Comparison of ENCODE assay signal across 25 cellular contexts in genomic region chr12:26278666-26279065, GRCh38.
"Had no signal": no experiment of that assay in that cellular context is flagged by ENCODE, and none has a peak within 500 bp of the region (broad histone marks: within the 10 kb centered on the region; RNA-seq: fewer than 3 reads in every experiment).

No MANE protein-coding gene starts in this region.

- H3K9me3 ChIP-seq: colonic mucosa, gastroesophageal sphincter, spleen, transverse colon had no signal

- H2AFZ ChIP-seq: neural progenitor cell had no signal

- H3K9ac ChIP-seq: neural progenitor cell had no signal

- H3K4me2 ChIP-seq: neural progenitor cell had no signal

- H3K27ac ChIP-seq: colonic mucosa, gastroesophageal sphincter, neural progenitor cell, spleen, transverse colon, VCaP had no signal

- H3K27me3 ChIP-seq: colonic mucosa, dorsolateral prefrontal cortex, gastroesophageal sphincter, neural progenitor cell, spleen, transverse colon had no signal

- H3K27ac Mint-ChIP-seq: activated naive CD4-positive, alpha-beta T cell treated with anti-CD3 and anti-CD28 coated beads, Interleukin-2, amount 50 U/mL, for 72 hours; activated T-cell treated with anti-CD3 and anti-CD28 coated beads, Interleukin-2, amount 50 U/mL, for 72 hours; memory B cell; natural killer cell; neural progenitor cell had no signal

- H3K36me3 ChIP-seq: colonic mucosa, gastroesophageal sphincter, neural progenitor cell, spleen, transverse colon had no signal

- H3K9me3 Mint-ChIP-seq: activated naive CD4-positive, alpha-beta T cell treated with anti-CD3 and anti-CD28 coated beads, Interleukin-2, amount 50 U/mL, for 72 hours; activated T-cell treated with anti-CD3 and anti-CD28 coated beads, Interleukin-2, amount 50 U/mL, for 72 hours; memory B cell; natural killer cell; neural progenitor cell had no signal

- ATAC-seq: activated naive CD4-positive, alpha-beta T cell treated with anti-CD3 and anti-CD28 coated beads, Interleukin-2, amount 50 U/mL, for 72 hours; activated T-cell treated with anti-CD3 and anti-CD28 coated beads, Interleukin-2, amount 50 U/mL, for 72 hours; gastroesophageal sphincter; left colon; natural killer cell; right cardiac atrium had no signal

- H3K4me3 Mint-ChIP-seq: activated T-cell treated with anti-CD3 and anti-CD28 coated beads, Interleukin-2, amount 50 U/mL, for 72 hours; memory B cell; natural killer cell; neural progenitor cell had no signal

- H3K27me3 Mint-ChIP-seq: memory B cell had no signal

- H3K4me3 ChIP-seq: colonic mucosa, dorsolateral prefrontal cortex, gastroesophageal sphincter, neural progenitor cell, spleen, transverse colon had no signal

- H3K36me3 Mint-ChIP-seq: activated naive CD4-positive, alpha-beta T cell treated with anti-CD3 and anti-CD28 coated beads, Interleukin-2, amount 50 U/mL, for 72 hours; natural killer cell; neural progenitor cell had no signal

- DNase-seq: activated CD4-positive, alpha-beta T cell treated with anti-CD3 and anti-CD28 coated beads for 4 hours; activated CD4-positive, alpha-beta T cell treated with anti-CD3 and anti-CD28 coated beads, Interleukin-2, amount 50 U/mL, for 4 hours; activated naive CD4-positive, alpha-beta T cell; activated T-cell treated with anti-CD3 and anti-CD28 coated beads for 4 hours; activated T-cell treated with anti-CD3 and anti-CD28 coated beads, Interleukin-2, amount 50 U/mL, for 72 hours; cerebellar nuclear complex; colonic mucosa; effector memory CD4-positive, alpha-beta T cell; erythroblast; head of caudate nucleus; hippocampal formation; kidney; left colon; natural killer cell; occipital lobe; right cardiac atrium; spleen; stimulated activated naive CD4-positive, alpha-beta T cell; transverse colon had no signal
